Comparison of ENCODE assay signal across 28 cellular contexts in the genomic region with DNA sequence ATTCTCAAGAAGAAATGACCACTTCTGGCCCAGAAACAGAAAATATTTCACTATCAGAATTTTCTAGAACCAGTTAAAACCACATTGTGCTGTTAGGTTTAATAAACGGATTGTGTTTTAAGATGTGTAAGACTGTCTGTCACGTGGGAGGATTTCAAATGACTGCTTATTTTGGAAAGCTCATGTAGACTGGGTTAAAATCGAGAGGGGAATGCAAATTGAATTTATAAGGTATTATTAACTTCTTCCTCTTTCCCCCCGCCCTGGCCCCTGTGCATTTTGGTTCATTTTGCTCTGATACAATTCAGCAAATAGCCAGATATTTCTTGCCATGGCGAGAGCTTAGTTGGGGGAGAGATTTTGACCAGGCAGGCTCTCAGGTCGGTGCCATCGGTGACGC.
"Had no signal": no experiment of that assay in that cellular context is flagged by ENCODE, and none has a peak within 500 bp of the region (broad histone marks: within the 10 kb centered on the region; RNA-seq: fewer than 3 reads in every experiment).

No MANE protein-coding gene starts in this region.

- H3K27me3 ChIP-seq: heart left ventricle, neutrophil, right lobe of liver, stomach, testis, thyroid gland, uterus had no signal

- H3K4me3 ChIP-seq: heart left ventricle, left ventricle myocardium inferior, lung, psoas muscle, right lobe of liver, smooth muscle cell, stomach, testis, thyroid gland, uterus had no signal

- H3K27me3 Mint-ChIP-seq: naive B cell; stimulated activated memory B cell treated with anti-CD40 and anti-IgM and Interleukin-4, amounts not matched to agents 10 μg/mL and 1 μg/mL and 100 μg/mL, for 72 hours; type B pancreatic cell had no signal

- H3K4me2 ChIP-seq: smooth muscle cell had no signal

- H3K36me3 Mint-ChIP-seq: immature natural killer cell; mesothelial cell of epicardium; naive B cell; natural killer cell; stimulated activated memory B cell treated with anti-CD40 and anti-IgM and Interleukin-4, amounts not matched to agents 10 μg/mL and 1 μg/mL and 100 μg/mL, for 72 hours; type B pancreatic cell had no signal

- H3K4me3 Mint-ChIP-seq: immature natural killer cell; mesothelial cell of epicardium; naive B cell; natural killer cell; stimulated activated memory B cell treated with anti-CD40 and anti-IgM and Interleukin-4, amounts not matched to agents 10 μg/mL and 1 μg/mL and 100 μg/mL, for 72 hours; type B pancreatic cell had no signal

- H3K9me3 ChIP-seq: heart left ventricle, left ventricle myocardium inferior, neutrophil, psoas muscle, right lobe of liver, stomach, testis, thyroid gland, uterus had no signal

- H3K27ac Mint-ChIP-seq: immature natural killer cell; mesothelial cell of epicardium; naive B cell; natural killer cell; stimulated activated memory B cell treated with anti-CD40 and anti-IgM and Interleukin-4, amounts not matched to agents 10 μg/mL and 1 μg/mL and 100 μg/mL, for 72 hours; type B pancreatic cell had no signal

- H3K4me1 ChIP-seq: heart left ventricle, left ventricle myocardium inferior, psoas muscle, stomach, testis, thyroid gland, uterus had no signal

- H3K9me3 Mint-ChIP-seq: immature natural killer cell; naive B cell; natural killer cell; stimulated activated memory B cell treated with anti-CD40 and anti-IgM and Interleukin-4, amounts not matched to agents 10 μg/mL and 1 μg/mL and 100 μg/mL, for 72 hours; type B pancreatic cell had no signal

- DNase-seq: heart left ventricle; hypothalamus; immature natural killer cell; kidney; left colon; left ventricle myocardium inferior; mesendoderm; naive B cell; natural killer cell; occipital lobe; psoas muscle; stimulated activated CD4-positive, alpha-beta T cell treated with anti-CD3 and anti-CD28 coated beads, Interleukin-1b, Interleukin-23, amount 100 ng/mL, for 48 hours; stimulated activated CD4-positive, alpha-beta T cell treated with anti-CD3 and anti-CD28 coated beads, Interleukin-2, amount 100 ng/mL, for 48 hours; stimulated activated CD4-positive, alpha-beta T cell treated with anti-CD3 and anti-CD28 coated beads, Interleukin-4, amount 100 ng/mL, for 4 hours; stimulated activated CD8-positive, alpha-beta memory T cell treated with anti-CD3 and anti-CD28 coated beads, Interleukin-4, amount 100 ng/mL, for 48 hours; stimulated activated naive CD8-positive, alpha-beta T cell treated with anti-CD3 and anti-CD28 coated beads, Interleukin-15, Interleukin-2, amounts not matched to agents 100 U/mL and 50 U/mL, for 24 hours; stomach; testis; thyroid gland; uterus had no signal

- H3K36me3 ChIP-seq: heart left ventricle, left ventricle myocardium inferior, neutrophil, right lobe of liver, stomach, thyroid gland, uterus had no signal

- H3K9ac ChIP-seq: parathyroid adenoma had no signal

- H2AFZ ChIP-seq: parathyroid adenoma had no signal

- H3K27ac ChIP-seq: heart left ventricle, left ventricle myocardium inferior, neutrophil, parathyroid adenoma, psoas muscle, right lobe of liver, stomach, testis, thyroid gland, uterus had no signal

- H3K4me1 Mint-ChIP-seq: immature natural killer cell; naive B cell; natural killer cell; stimulated activated memory B cell treated with anti-CD40 and anti-IgM and Interleukin-4, amounts not matched to agents 10 μg/mL and 1 μg/mL and 100 μg/mL, for 72 hours had no signal
